Comparison of ENCODE assay signal across 15 cellular contexts in the genomic region with DNA sequence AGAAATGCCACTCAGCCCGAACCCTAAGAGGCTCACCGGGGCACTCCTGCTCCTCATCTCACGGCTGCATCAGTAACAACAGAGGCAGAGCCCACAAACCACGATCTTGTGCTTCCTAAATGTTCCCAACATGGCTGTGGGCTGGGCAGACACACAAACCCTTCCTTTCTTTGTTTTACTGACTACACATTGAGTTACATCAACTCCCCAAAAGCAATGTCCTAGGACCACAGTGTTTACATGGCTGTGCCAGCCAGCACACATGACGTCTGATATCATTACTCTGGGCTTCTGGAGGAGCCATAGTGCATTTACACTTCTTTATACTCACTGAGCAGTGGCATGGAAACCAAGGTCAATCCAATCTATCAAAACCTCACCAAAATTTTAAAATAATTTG.
A peak's percentile ranks its signal among the peaks of the same experiment; 100 is the strongest.
DNase-seq lines count a peak whose midpoint lies in the region; ATAC-seq, FAIRE-seq and TF ChIP-seq lines count a peak whose summit lies in the region.
"Had no signal": no experiment of that assay in that cellular context is flagged by ENCODE, and none has a peak within 500 bp of the region (broad histone marks: within the 10 kb centered on the region; RNA-seq: fewer than 3 reads in every experiment).

No MANE protein-coding gene starts in this region.

- no peaks in the 10 kb centered on the region for H3K9me3 ChIP-seq in left ventricle myocardium inferior (replicated peaks)
- H3K9me3 ChIP-seq in aorta (ENCODE audit: control insufficient read depth, low read length), result no peaks in the 10 kb centered on the region

- no peaks in the 10 kb centered on the region for H3K27me3 Mint-ChIP-seq in osteocyte (ENCODE audit: unreplicated experiment)

- peak overlapping the region; percentile 79 for H3K27ac ChIP-seq in left ventricle myocardium inferior (replicated peaks)
- peak overlapping the region; percentile 14 to 93 for H3K27ac ChIP-seq in aorta (ENCODE audit: low read depth in 1 of 2, low read length in 2 of 2)

- peak overlapping the region; percentile 4 for H3K4me3 Mint-ChIP-seq in osteocyte (ENCODE audit: unreplicated experiment)
- H3K4me3 Mint-ChIP-seq: activated naive CD4-positive, alpha-beta T cell treated with anti-CD3 and anti-CD28 coated beads, Interleukin-2, amount 10 ng/mL, durations not matched to agents 7 days and 5 days had no signal

- H3K4me1 Mint-ChIP-seq in osteocyte (ENCODE audit: unreplicated experiment), result peaks cover 64% of the 10 kb centered on the region
- H3K4me1 Mint-ChIP-seq: activated naive CD4-positive, alpha-beta T cell treated with anti-CD3 and anti-CD28 coated beads, Interleukin-2, amount 10 ng/mL, durations not matched to agents 7 days and 5 days had no signal

- peak overlapping the region; percentile 93 for H3K27ac Mint-ChIP-seq in osteocyte (ENCODE audit: unreplicated experiment)
- H3K27ac Mint-ChIP-seq: activated naive CD4-positive, alpha-beta T cell treated with anti-CD3 and anti-CD28 coated beads, Interleukin-2, amount 10 ng/mL, durations not matched to agents 7 days and 5 days had no signal

- no peak overlapping the region for H3K4me3 ChIP-seq in left ventricle myocardium inferior
- H3K4me3 ChIP-seq in aorta (ENCODE audit: low read length in 2 of 2), result no peak overlapping the region

- peak; percentile 12 for ATAC-seq in aorta (ENCODE audit: low FRiP score)
- no peak for ATAC-seq in HG03196 (IDR thresholded peaks at IDR 0.05; ENCODE audit: unreplicated experiment)
- no peak for ATAC-seq in HG03097 (IDR thresholded peaks at IDR 0.05; ENCODE audit: low FRiP score, unreplicated experiment)

- no peaks in the 10 kb centered on the region for H3K9me3 Mint-ChIP-seq in osteocyte (ENCODE audit: unreplicated experiment)
- H3K9me3 Mint-ChIP-seq: activated naive CD4-positive, alpha-beta T cell treated with anti-CD3 and anti-CD28 coated beads, Interleukin-2, amount 10 ng/mL, durations not matched to agents 7 days and 5 days had no signal

- DNase-seq in left ventricle myocardium inferior (no peak), cardiac septum (ENCODE audit: low spot score) (no peak), fibroblast of peridontal ligament (ENCODE audit: extremely low read depth) (peak; percentile 96), osteocyte (ENCODE audit: extremely low spot score, unreplicated experiment) (no peak), aorta (no peak), D721Med (ENCODE audit: insufficient read length, low spot score) (no peak)
- DNase-seq: ACHN; activated CD4-positive, alpha-beta T cell treated with anti-CD3 and anti-CD28 coated beads, Interleukin-2, amount 50 U/mL, for 1 hour; activated naive CD4-positive, alpha-beta T cell treated with anti-CD3 and anti-CD28 coated beads, Interleukin-2, amount 10 ng/mL, durations not matched to agents 7 days and 5 days; NCI-H526 treated with DMSO at 0.1 percent for 48 hours; stimulated activated CD4-positive, alpha-beta T cell treated with anti-CD3 and anti-CD28 coated beads, Interleukin-15, amount 100 ng/mL, for 24 hours; stimulated activated naive CD4-positive, alpha-beta T cell had no signal

- H3K27me3 ChIP-seq in left ventricle myocardium inferior (ENCODE audit: low read depth) (no peaks in the 10 kb centered on the region), aorta (ENCODE audit: control insufficient read depth in 1 of 2, insufficient read depth in 2 of 2, low read length in 1 of 2) (no peaks in the 10 kb centered on the region)

- no peak for FAIRE-seq in D721Med (lab: Jason Lieb, UNC)
- FAIRE-seq: H1 had no signal

- H3K4me1 ChIP-seq in left ventricle myocardium inferior (peaks cover 64% of the 10 kb centered on the region), aorta (ENCODE audit: control insufficient read depth in 1 of 2, insufficient read depth in 2 of 2, low read length in 2 of 2) (peaks cover 0 to 7% of the 10 kb centered on the region in 2 donors)

- H3K36me3 ChIP-seq in left ventricle myocardium inferior (no peaks in the 10 kb centered on the region), aorta (ENCODE audit: control insufficient read depth in 1 of 2, insufficient read depth in 2 of 2, low read length in 1 of 2) (no peaks in the 10 kb centered on the region)

- TF ChIP-seq CTCF in left ventricle myocardium inferior (IDR thresholded peaks at IDR 0.05; ENCODE audit: borderline replicate concordance) (no peak), osteocyte (IDR thresholded peaks at IDR 0.05) (no peak), D721Med (IDR thresholded peaks at IDR 0.05; ENCODE audit: insufficient read depth, missing control alignments) (no peak)

- intact Hi-C loops in left ventricle myocardium inferior (cut with micrococcal nuclease), result loop anchor here (10.0 kb wide), 1 partner anchor 98 kb away; the partner anchor contains the start of gene LHFPL2
- intact Hi-C loops in cardiac septum (cut with DNase I), result loop anchor here (5.0 kb wide), 2 partner anchors 50 to 360 kb away; no protein-coding TSS in a partner anchor
- intact Hi-C loops in aorta (cut with DNase I), result loop anchor here in 1 of 2 donors (5.0 to 10.0 kb wide), 2 partner anchors 105 to 278 kb away; no protein-coding TSS in a partner anchor

- WGBS in aorta, 2 donors, result 51 to 52% methylated on average over 5 of the region's 5 CpGs

- peaks cover 27% of the 10 kb centered on the region for H3K36me3 Mint-ChIP-seq in osteocyte (ENCODE audit: unreplicated experiment)
- H3K36me3 Mint-ChIP-seq: activated naive CD4-positive, alpha-beta T cell treated with anti-CD3 and anti-CD28 coated beads, Interleukin-2, amount 10 ng/mL, durations not matched to agents 7 days and 5 days had no signal
